In genomic region chr18:10794771-10795170, GRCh38 we compare ENCODE assay signal across 24 cellular contexts.
"Had no signal": no experiment of that assay in that cellular context is flagged by ENCODE, and none has a peak within 500 bp of the region (broad histone marks: within the 10 kb centered on the region; RNA-seq: fewer than 3 reads in every experiment).

No MANE protein-coding gene starts in this region.

- H3K36me3 ChIP-seq: colonic mucosa, esophagus squamous epithelium, gastrocnemius medialis, heart right ventricle, left lung, lower lobe of right lung had no signal

- H3K27ac Mint-ChIP-seq: dendritic cell treated with granulocyte-macrophage colony-stimulating factor and Interleukin-4, amounts not matched to agents 40 ng/mL and 50 ng/mL, for 4 days; naive thymus-derived CD8-positive, alpha-beta T cell had no signal

- H3K9me3 Mint-ChIP-seq: dendritic cell treated with granulocyte-macrophage colony-stimulating factor and Interleukin-4, amounts not matched to agents 40 ng/mL and 50 ng/mL, for 4 days; mesothelial cell of epicardium; naive thymus-derived CD8-positive, alpha-beta T cell had no signal

- H3K27ac ChIP-seq: colonic mucosa, dorsolateral prefrontal cortex, epithelial cell of prostate, esophagus squamous epithelium, gastrocnemius medialis, heart right ventricle, left lung, lower lobe of right lung had no signal

- H3K27me3 Mint-ChIP-seq: dendritic cell treated with granulocyte-macrophage colony-stimulating factor and Interleukin-4, amounts not matched to agents 40 ng/mL and 50 ng/mL, for 4 days had no signal

- H3K36me3 Mint-ChIP-seq: naive B cell; naive thymus-derived CD8-positive, alpha-beta T cell had no signal

- DNase-seq: colonic mucosa; cortex of kidney; dorsolateral prefrontal cortex; effector CD4-positive, alpha-beta T cell; effector memory CD4-positive, alpha-beta T cell; erythroblast; esophagus squamous epithelium; foreskin fibroblast; foreskin melanocyte; gastrocnemius medialis; heart right ventricle; hippocampal formation; left colon; left lung; left ventricle myocardium superior; lower lobe of right lung; mesenchymal stem cell; mucosa of descending colon; naive B cell; naive thymus-derived CD8-positive, alpha-beta T cell had no signal

- ATAC-seq: esophagus mucosa; gastrocnemius medialis; heart right ventricle; left colon; left lung; left ventricle myocardium superior; lower lobe of right lung; mucosa of descending colon; naive thymus-derived CD8-positive, alpha-beta T cell had no signal

- H3K4me3 Mint-ChIP-seq: dendritic cell treated with granulocyte-macrophage colony-stimulating factor and Interleukin-4, amounts not matched to agents 40 ng/mL and 50 ng/mL, for 4 days; mesothelial cell of epicardium; naive B cell; naive thymus-derived CD8-positive, alpha-beta T cell had no signal

- H3K4me1 Mint-ChIP-seq: naive B cell; naive thymus-derived CD8-positive, alpha-beta T cell had no signal

- H3K4me1 ChIP-seq: colonic mucosa, gastrocnemius medialis had no signal

- H3K9me3 ChIP-seq: colonic mucosa, esophagus squamous epithelium, gastrocnemius medialis, heart right ventricle, left lung, lower lobe of right lung, mucosa of descending colon had no signal

- H3K27me3 ChIP-seq: colonic mucosa, esophagus squamous epithelium, gastrocnemius medialis, left lung had no signal

- H3K4me3 ChIP-seq: colonic mucosa, dorsolateral prefrontal cortex, esophagus squamous epithelium, gastrocnemius medialis, heart right ventricle, left lung, lower lobe of right lung, mucosa of descending colon had no signal
